Comparison of ENCODE assay signal across 15 cellular contexts in the genomic region with DNA sequence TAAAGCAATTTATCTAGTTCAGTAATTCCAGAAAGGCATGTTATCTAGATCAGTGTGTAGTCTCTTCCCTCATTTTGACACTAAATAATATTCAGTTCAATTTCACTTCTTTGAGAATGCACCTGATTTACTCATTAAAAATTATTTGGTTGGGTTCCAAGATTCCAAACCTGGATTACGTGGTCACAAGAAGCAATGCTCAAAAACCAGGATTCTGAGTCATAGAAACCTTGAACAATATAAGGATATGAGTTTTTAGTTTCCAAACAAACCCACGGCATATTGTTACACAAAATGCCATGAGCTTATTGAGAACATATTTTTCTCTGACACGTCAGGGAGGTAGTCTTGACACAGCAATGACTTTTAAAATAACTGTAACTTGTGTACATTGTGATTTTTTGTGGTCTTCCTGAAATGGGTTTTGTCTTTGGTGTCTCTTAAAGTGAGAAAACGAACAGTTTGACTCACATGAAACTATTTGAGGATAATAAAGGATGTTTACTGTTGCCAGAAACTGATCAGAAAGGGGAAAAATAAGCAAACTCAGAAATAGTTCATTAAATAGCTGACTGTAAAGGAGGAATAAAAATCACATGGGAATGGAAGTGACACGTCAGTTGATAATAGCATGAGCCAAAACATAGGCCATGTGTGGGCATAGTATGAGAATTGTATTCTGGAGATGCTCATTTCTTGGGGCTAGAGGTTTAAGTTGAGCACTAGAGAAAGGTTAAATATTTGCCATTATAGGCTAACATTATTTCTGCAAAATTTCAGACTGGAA.
DNase-seq lines count a peak whose midpoint lies in the region; TF ChIP-seq lines count a peak whose summit lies in the region.
"Had no signal": no experiment of that assay in that cellular context is flagged by ENCODE, and none has a peak within 500 bp of the region (broad histone marks: within the 10 kb centered on the region; RNA-seq: fewer than 3 reads in every experiment).

No MANE protein-coding gene starts in this region.

- DNase-seq in AG10803 (ENCODE audit: low read depth), result peak; percentile 50
- DNase-seq in LHCN-M2 (ENCODE audit: low read depth), result peak; percentile 85
- peak; percentile 72 to 97 for DNase-seq in cardiac fibroblast (ENCODE audit: low read depth in 2 of 2)
- peak; percentile 51 to 96 for DNase-seq in lung microvascular endothelial cell (ENCODE audit: low read depth in 2 of 2)
- DNase-seq in NCI-H1105 (lab: John Stamatoyannopoulos, UW), result no peak
- DNase-seq in iPS-NIHi11 (ENCODE audit: low spot score), result no peak
- DNase-seq in SK-N-DZ (ENCODE audit: low spot score), result no peak
- DNase-seq in NCI-H2029 treated with DMSO at 0.1 percent for 48 hours (lab: John Stamatoyannopoulos, UW), result no peak
- DNase-seq: activated CD4-positive, alpha-beta T cell treated with anti-CD3 and anti-CD28 coated beads for 1 hour; activated T-cell treated with anti-CD3 and anti-CD28 coated beads, Interleukin-2, amount 50 U/mL, for 24 hours; AML-193; aorta; posterior cingulate gyrus; stimulated activated CD4-positive, alpha-beta T cell treated with anti-CD3 and anti-CD28 coated beads, Interleukin-2, amount 100 ng/mL, for 48 hours had no signal

- no peak overlapping the region for H3K4me3 ChIP-seq in AG10803 (ENCODE audit: low read length)
- no peak overlapping the region for H3K4me3 ChIP-seq in cardiac fibroblast (replicated peaks in 1 of 2; ENCODE audit: low read depth in 2 of 2, low read length in 2 of 2)
- H3K4me3 ChIP-seq: GM12878 had no signal

- no peak for TF ChIP-seq CTCF in AG10803 (conservative IDR thresholded peaks at IDR 0.05; ENCODE audit: low read length)
- no peak for TF ChIP-seq CTCF in cardiac fibroblast (IDR thresholded peaks at IDR 0.05; ENCODE audit: low read depth, low read length)

Comparison
In these comparisons a context has a peak if more than half of its experiments do, and no peak if none do; other contexts are left out.
1. DNase-seq: peak in AG10803 (single experiment), LHCN-M2 (single experiment), cardiac fibroblast (2 of 2) and lung microvascular endothelial cell (2 of 2); none in NCI-H1105 (single experiment), iPS-NIHi11 (single experiment), SK-N-DZ (single experiment) and NCI-H2029 treated with DMSO at 0.1 percent for 48 hours (single experiment).